Comparison of ENCODE assay signal across 1 cellular context in the genomic region with DNA sequence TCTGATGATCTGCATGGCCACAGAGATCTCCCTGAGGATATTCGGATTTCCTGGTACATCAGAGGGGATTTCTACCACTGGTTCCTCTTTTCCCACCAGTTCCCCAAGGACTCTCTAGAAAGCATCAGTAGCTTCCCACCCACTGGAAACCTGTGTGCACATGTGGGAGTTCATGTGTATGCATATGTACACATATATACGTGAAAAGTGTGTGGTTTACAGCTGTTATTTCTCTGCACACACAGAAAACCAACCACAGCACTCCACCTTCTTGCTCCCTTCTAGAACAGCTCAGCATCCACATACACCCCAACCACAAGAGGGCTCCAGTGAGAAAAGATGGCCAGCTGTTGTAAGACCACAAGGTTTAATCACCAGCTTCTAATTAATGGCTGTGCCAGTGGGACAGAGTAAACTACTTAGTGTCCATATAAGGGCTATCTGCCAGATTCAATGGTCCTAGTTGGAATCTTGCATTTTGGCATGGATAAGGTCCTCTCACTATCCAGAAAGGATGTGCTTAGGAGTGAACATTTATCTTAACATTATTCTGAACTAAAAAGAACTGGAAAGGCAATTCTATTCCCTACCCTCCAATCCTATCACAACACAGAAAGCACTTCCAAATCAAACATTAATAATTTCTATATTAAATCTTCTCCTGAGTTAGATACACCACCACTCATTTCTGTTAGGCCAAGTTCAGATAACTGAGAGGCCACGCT.
A peak's percentile ranks its signal among the peaks of the same experiment; 100 is the strongest.
TF ChIP-seq lines count a peak whose summit lies in the region.

No MANE protein-coding gene starts in this region.

TF ChIP-seq in K562, 482 proteins besides CTCF, POLR2A, EP300 and RAD21 (continues in another document):
- TF ChIP-seq ZNF133 (CRISPR knock-in tag; IDR thresholded peaks at IDR 0.05) (no peak), CBFB (CRISPR knock-in tag; IDR thresholded peaks at IDR 0.05) (peak; percentile 82; the same call in 1 of the 2 replicates), SP1 (CRISPR knock-in tag; IDR thresholded peaks at IDR 0.05) (no peak), SMC3 (conservative IDR thresholded peaks at IDR 0.05; ENCODE audit: insufficient read depth, low read depth, low read length) (peak; percentile 87), ZZZ3 (IDR thresholded peaks at IDR 0.05) (0 out of 2 replicates have a peak, but pooled peaks have one; percentile 48), RB1 (IDR thresholded peaks at IDR 0.05; ENCODE audit: low read depth) (peak; percentile 23; the same call in 1 of the 2 replicates), RCOR1 (IDR thresholded peaks at IDR 0.05; ENCODE audit: borderline replicate concordance in 1 of 2, low read depth in 2 of 2, low read length in 2 of 2) (0 out of 4 replicates have a peak, but pooled peaks of 1 of the 2 experiments have one; percentile 39), SPI1 (IDR thresholded peaks at IDR 0.05; ENCODE audit: borderline replicate concordance, low read depth, low read length) (0 out of 2 replicates have a peak, but pooled peaks have one; percentile 22), ILK (tag; IDR thresholded peaks at IDR 0.05; ENCODE audit: borderline replicate concordance, low read depth) (no peak), COPS2 (conservative IDR thresholded peaks at IDR 0.05) (no peak), RBM22 (IDR thresholded peaks at IDR 0.05; ENCODE audit: low read depth, low read length, poor library complexity, severe bottlenecking) (no peak), MTA1 (IDR thresholded peaks at IDR 0.05; ENCODE audit: borderline replicate concordance) (no peak), TCF7 (IDR thresholded peaks at IDR 0.05; ENCODE audit: borderline replicate concordance) (no peak), BRF1 (IDR thresholded peaks at IDR 0.05; ENCODE audit: borderline replicate concordance, extremely low read depth, insufficient read length) (no peak), TBL1XR1 (IDR thresholded peaks at IDR 0.05; ENCODE audit: low read length in 2 of 2) (no peak), SMAD1 (IDR thresholded peaks at IDR 0.05; ENCODE audit: low read depth, low read length, partially characterized antibody) (peak; percentile 24), TFAM (CRISPR knock-in tag; conservative IDR thresholded peaks at IDR 0.05) (no peak), ASH1L (IDR thresholded peaks at IDR 0.05; ENCODE audit: borderline replicate concordance, low read depth, partially characterized antibody) (no peak), XRCC5 (IDR thresholded peaks at IDR 0.05; ENCODE audit: low read depth, low read length) (peak; percentile 75; the same call in 1 of the 2 replicates), DDX20 (tag; IDR thresholded peaks at IDR 0.05; ENCODE audit: low read depth) (no peak), SMARCE1 (IDR thresholded peaks at IDR 0.05) (no peak), SMAD2 (IDR thresholded peaks at IDR 0.05; ENCODE audit: low read depth, low read length) (no peak), NFXL1 (CRISPR knock-in tag; IDR thresholded peaks at IDR 0.05) (no peak), DACH1 (IDR thresholded peaks at IDR 0.05; ENCODE audit: partially characterized antibody) (peak; percentile 85), RFX5 (IDR thresholded peaks at IDR 0.05; ENCODE audit: low read depth, low read length) (no peak), ZC3H4 (CRISPR knock-in tag; IDR thresholded peaks at IDR 0.05; ENCODE audit: borderline replicate concordance) (no peak), ZNF263 (CRISPR knock-in tag; IDR thresholded peaks at IDR 0.05; ENCODE audit: borderline replicate concordance) (peak; percentile 43; the same call in 1 of the 2 replicates), ZNF316 (IDR thresholded peaks at IDR 0.05) (no peak), SAP30 (IDR thresholded peaks at IDR 0.05; ENCODE audit: borderline replicate concordance, insufficient read depth, low read depth, low read length, poor library complexity, severe bottlenecking) (no peak)
- TF ChIP-seq, protein P1, sequence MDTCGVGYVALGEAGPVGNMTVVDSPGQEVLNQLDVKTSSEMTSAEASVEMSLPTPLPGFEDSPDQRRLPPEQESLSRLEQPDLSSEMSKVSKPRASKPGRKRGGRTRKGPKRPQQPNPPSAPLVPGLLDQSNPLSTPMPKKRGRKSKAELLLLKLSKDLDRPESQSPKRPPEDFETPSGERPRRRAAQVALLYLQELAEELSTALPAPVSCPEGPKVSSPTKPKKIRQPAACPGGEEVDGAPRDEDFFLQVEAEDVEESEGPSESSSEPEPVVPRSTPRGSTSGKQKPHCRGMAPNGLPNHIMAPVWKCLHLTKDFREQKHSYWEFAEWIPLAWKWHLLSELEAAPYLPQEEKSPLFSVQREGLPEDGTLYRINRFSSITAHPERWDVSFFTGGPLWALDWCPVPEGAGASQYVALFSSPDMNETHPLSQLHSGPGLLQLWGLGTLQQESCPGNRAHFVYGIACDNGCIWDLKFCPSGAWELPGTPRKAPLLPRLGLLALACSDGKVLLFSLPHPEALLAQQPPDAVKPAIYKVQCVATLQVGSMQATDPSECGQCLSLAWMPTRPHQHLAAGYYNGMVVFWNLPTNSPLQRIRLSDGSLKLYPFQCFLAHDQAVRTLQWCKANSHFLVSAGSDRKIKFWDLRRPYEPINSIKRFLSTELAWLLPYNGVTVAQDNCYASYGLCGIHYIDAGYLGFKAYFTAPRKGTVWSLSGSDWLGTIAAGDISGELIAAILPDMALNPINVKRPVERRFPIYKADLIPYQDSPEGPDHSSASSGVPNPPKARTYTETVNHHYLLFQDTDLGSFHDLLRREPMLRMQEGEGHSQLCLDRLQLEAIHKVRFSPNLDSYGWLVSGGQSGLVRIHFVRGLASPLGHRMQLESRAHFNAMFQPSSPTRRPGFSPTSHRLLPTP (IDR thresholded peaks at IDR 0.05; ENCODE audit: borderline replicate concordance, extremely low read depth, insufficient read length): no peak
- TF ChIP-seq, protein P2, sequence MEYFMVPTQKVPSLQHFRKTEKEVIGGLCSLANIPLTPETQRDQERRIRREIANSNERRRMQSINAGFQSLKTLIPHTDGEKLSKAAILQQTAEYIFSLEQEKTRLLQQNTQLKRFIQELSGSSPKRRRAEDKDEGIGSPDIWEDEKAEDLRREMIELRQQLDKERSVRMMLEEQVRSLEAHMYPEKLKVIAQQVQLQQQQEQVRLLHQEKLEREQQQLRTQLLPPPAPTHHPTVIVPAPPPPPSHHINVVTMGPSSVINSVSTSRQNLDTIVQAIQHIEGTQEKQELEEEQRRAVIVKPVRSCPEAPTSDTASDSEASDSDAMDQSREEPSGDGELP (CRISPR knock-in tag; IDR thresholded peaks at IDR 0.05; ENCODE audit: borderline replicate concordance): peak; percentile 85
- TF ChIP-seq, protein P3, sequence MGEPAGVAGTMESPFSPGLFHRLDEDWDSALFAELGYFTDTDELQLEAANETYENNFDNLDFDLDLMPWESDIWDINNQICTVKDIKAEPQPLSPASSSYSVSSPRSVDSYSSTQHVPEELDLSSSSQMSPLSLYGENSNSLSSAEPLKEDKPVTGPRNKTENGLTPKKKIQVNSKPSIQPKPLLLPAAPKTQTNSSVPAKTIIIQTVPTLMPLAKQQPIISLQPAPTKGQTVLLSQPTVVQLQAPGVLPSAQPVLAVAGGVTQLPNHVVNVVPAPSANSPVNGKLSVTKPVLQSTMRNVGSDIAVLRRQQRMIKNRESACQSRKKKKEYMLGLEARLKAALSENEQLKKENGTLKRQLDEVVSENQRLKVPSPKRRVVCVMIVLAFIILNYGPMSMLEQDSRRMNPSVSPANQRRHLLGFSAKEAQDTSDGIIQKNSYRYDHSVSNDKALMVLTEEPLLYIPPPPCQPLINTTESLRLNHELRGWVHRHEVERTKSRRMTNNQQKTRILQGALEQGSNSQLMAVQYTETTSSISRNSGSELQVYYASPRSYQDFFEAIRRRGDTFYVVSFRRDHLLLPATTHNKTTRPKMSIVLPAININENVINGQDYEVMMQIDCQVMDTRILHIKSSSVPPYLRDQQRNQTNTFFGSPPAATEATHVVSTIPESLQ (CRISPR knock-in tag; IDR thresholded peaks at IDR 0.05): no peak
- TF ChIP-seq, protein P4, sequence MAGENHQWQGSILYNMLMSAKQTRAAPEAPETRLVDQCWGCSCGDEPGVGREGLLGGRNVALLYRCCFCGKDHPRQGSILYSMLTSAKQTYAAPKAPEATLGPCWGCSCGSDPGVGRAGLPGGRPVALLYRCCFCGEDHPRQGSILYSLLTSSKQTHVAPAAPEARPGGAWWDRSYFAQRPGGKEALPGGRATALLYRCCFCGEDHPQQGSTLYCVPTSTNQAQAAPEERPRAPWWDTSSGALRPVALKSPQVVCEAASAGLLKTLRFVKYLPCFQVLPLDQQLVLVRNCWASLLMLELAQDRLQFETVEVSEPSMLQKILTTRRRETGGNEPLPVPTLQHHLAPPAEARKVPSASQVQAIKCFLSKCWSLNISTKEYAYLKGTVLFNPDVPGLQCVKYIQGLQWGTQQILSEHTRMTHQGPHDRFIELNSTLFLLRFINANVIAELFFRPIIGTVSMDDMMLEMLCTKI (IDR thresholded peaks at IDR 0.05; ENCODE audit: partially characterized antibody): no peak
- TF ChIP-seq, protein P5, sequence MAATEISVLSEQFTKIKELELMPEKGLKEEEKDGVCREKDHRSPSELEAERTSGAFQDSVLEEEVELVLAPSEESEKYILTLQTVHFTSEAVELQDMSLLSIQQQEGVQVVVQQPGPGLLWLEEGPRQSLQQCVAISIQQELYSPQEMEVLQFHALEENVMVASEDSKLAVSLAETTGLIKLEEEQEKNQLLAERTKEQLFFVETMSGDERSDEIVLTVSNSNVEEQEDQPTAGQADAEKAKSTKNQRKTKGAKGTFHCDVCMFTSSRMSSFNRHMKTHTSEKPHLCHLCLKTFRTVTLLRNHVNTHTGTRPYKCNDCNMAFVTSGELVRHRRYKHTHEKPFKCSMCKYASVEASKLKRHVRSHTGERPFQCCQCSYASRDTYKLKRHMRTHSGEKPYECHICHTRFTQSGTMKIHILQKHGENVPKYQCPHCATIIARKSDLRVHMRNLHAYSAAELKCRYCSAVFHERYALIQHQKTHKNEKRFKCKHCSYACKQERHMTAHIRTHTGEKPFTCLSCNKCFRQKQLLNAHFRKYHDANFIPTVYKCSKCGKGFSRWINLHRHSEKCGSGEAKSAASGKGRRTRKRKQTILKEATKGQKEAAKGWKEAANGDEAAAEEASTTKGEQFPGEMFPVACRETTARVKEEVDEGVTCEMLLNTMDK (IDR thresholded peaks at IDR 0.05; ENCODE audit: borderline replicate concordance, insufficient read depth, low read depth, low read length, poor library complexity, severe bottlenecking): peak; percentile 33
- TF ChIP-seq, protein P6, sequence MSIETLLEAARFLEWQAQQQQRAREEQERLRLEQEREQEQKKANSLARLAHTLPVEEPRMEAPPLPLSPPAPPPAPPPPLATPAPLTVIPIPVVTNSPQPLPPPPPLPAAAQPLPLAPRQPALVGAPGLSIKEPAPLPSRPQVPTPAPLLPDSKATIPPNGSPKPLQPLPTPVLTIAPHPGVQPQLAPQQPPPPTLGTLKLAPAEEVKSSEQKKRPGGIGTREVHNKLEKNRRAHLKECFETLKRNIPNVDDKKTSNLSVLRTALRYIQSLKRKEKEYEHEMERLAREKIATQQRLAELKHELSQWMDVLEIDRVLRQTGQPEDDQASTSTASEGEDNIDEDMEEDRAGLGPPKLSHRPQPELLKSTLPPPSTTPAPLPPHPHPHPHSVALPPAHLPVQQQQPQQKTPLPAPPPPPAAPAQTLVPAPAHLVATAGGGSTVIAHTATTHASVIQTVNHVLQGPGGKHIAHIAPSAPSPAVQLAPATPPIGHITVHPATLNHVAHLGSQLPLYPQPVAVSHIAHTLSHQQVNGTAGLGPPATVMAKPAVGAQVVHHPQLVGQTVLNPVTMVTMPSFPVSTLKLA (conservative IDR thresholded peaks at IDR 0.05): 0 out of 4 replicates have a peak, but pooled peaks of 1 of the 2 experiments have one; percentile 25
- TF ChIP-seq, protein P7, sequence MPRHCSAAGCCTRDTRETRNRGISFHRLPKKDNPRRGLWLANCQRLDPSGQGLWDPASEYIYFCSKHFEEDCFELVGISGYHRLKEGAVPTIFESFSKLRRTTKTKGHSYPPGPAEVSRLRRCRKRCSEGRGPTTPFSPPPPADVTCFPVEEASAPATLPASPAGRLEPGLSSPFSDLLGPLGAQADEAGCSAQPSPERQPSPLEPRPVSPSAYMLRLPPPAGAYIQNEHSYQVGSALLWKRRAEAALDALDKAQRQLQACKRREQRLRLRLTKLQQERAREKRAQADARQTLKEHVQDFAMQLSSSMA (CRISPR knock-in tag; IDR thresholded peaks at IDR 0.05): no peak
- TF ChIP-seq, protein P8, sequence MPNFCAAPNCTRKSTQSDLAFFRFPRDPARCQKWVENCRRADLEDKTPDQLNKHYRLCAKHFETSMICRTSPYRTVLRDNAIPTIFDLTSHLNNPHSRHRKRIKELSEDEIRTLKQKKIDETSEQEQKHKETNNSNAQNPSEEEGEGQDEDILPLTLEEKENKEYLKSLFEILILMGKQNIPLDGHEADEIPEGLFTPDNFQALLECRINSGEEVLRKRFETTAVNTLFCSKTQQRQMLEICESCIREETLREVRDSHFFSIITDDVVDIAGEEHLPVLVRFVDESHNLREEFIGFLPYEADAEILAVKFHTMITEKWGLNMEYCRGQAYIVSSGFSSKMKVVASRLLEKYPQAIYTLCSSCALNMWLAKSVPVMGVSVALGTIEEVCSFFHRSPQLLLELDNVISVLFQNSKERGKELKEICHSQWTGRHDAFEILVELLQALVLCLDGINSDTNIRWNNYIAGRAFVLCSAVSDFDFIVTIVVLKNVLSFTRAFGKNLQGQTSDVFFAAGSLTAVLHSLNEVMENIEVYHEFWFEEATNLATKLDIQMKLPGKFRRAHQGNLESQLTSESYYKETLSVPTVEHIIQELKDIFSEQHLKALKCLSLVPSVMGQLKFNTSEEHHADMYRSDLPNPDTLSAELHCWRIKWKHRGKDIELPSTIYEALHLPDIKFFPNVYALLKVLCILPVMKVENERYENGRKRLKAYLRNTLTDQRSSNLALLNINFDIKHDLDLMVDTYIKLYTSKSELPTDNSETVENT (CRISPR knock-in tag; IDR thresholded peaks at IDR 0.05): no peak
- TF ChIP-seq, protein P9, sequence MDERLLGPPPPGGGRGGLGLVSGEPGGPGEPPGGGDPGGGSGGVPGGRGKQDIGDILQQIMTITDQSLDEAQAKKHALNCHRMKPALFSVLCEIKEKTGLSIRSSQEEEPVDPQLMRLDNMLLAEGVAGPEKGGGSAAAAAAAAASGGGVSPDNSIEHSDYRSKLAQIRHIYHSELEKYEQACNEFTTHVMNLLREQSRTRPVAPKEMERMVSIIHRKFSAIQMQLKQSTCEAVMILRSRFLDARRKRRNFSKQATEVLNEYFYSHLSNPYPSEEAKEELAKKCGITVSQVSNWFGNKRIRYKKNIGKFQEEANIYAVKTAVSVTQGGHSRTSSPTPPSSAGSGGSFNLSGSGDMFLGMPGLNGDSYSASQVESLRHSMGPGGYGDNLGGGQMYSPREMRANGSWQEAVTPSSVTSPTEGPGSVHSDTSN (CRISPR knock-in tag; IDR thresholded peaks at IDR 0.05; ENCODE audit: low read depth): no peak
- TF ChIP-seq, protein P9 (tag; conservative IDR thresholded peaks at IDR 0.05; ENCODE audit: low read depth): no peak
